In the genomic region with DNA sequence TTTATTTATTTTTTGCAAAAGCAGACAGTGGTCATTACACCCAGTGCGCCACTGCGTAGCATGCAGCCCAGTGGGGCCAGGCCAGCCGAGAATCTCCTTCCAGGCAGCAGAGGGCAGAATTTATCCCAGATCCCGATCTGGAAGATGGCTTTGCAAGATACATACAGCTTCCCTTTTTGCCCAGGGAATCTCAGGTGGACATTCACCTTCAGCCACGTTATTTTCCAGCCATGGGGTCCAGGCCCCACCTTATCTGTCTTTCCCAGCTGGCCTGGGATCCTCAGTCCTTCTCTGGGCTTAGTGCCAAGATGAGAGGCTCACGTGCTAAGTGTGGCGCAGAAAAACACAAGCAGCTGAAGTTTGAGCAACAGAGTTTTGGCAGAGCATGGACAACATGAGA, we compare ENCODE assay signal across 11 cellular contexts.
DNase-seq lines count a peak whose midpoint lies in the region; ATAC-seq and TF ChIP-seq lines count a peak whose summit lies in the region.
"Had no signal": no experiment of that assay in that cellular context is flagged by ENCODE, and none has a peak within 500 bp of the region (broad histone marks: within the 10 kb centered on the region; RNA-seq: fewer than 3 reads in every experiment).

No MANE protein-coding gene starts in this region.

- DNase-seq in NCI-H510A treated with DMSO at 0.1 percent for 48 hours (lab: John Stamatoyannopoulos, UW), result peak; percentile 45
- no peak for DNase-seq in NCI-H510A (lab: John Stamatoyannopoulos, UW)
- peak; percentile 15 for DNase-seq in SW480 (ENCODE audit: low spot score)
- DNase-seq in hypothalamus (lab: John Stamatoyannopoulos, UW), result peak in 34 of 51 donors; percentile 6 to 57 (median 24)
- peak; percentile 52 for DNase-seq in testis
- DNase-seq in HCEC 1CT, result no peak
- DNase-seq in EL, result no peak
- no peak for DNase-seq in gastrocnemius medialis
- DNase-seq: activated CD4-positive, alpha-beta T cell treated with anti-CD3 and anti-CD28 coated beads for 1 hour; immature natural killer cell; NCI-H2171 had no signal

- H3K27me3 ChIP-seq in testis, result no peaks in the 10 kb centered on the region
- H3K27me3 ChIP-seq in gastrocnemius medialis, result no peaks in the 10 kb centered on the region

- 47 to 51% methylated on average over 7 of the region's 7 CpGs for WGBS in testis, 2 donors

- H3K4me1 ChIP-seq in testis (no peaks in the 10 kb centered on the region), gastrocnemius medialis (no peaks in the 10 kb centered on the region)

- H3K36me3 ChIP-seq in testis (ENCODE audit: low read depth, missing control alignments), result no peaks in the 10 kb centered on the region
- no peaks in the 10 kb centered on the region for H3K36me3 ChIP-seq in gastrocnemius medialis

- intact Hi-C loops in testis (cut with DNase I; ENCODE audit: low total_unique reads), result no loop called here
- intact Hi-C loops in gastrocnemius medialis (cut with DNase I; ENCODE audit: low total_unique reads), result no loop called here

- H3K4me3 ChIP-seq in testis (no peak overlapping the region), gastrocnemius medialis (no peak overlapping the region)

- TF ChIP-seq POLR2A in testis (IDR thresholded peaks at IDR 0.05), result no peak
- no peak for TF ChIP-seq POLR2A in gastrocnemius medialis (IDR thresholded peaks at IDR 0.05)

- H3K9me3 ChIP-seq in testis, result no peaks in the 10 kb centered on the region
- no peaks in the 10 kb centered on the region for H3K9me3 ChIP-seq in gastrocnemius medialis

- ATAC-seq in gastrocnemius medialis, result no peak

- H3K27ac ChIP-seq in testis, result no peak overlapping the region
- no peak overlapping the region for H3K27ac ChIP-seq in gastrocnemius medialis

- in situ Hi-C loops in gastrocnemius medialis (cut with MboI; ENCODE audit: low sequenced_read_pairs in 4 of 4), result loop anchor here in 1 of 4 donors (10.0 kb wide), 1 partner anchor 123 kb away; a partner anchor contains a TSS

- peak in 2 of 3 experiments; percentile 18 to 28 for TF ChIP-seq CTCF in testis (IDR thresholded peaks at IDR 0.05)
- TF ChIP-seq CTCF in gastrocnemius medialis (IDR thresholded peaks at IDR 0.05 in 4 of 5, conservative IDR thresholded peaks at IDR 0.05 in 1 of 5), result no peak

Comparison
In these comparisons a context has a peak if more than half of its experiments do, and no peak if none do; other contexts are left out.
1. DNase-seq: peak in NCI-H510A treated with DMSO at 0.1 percent for 48 hours (single experiment), SW480 (single experiment), hypothalamus (34 of 51) and testis (single experiment); none in NCI-H510A (single experiment), HCEC 1CT (single experiment), EL (single experiment) and gastrocnemius medialis (0 of 2).
2. CTCF ChIP-seq: peak in testis (2 of 3); none in gastrocnemius medialis (0 of 5).